ENCODE assay signal across 12 cellular contexts in the genomic region with DNA sequence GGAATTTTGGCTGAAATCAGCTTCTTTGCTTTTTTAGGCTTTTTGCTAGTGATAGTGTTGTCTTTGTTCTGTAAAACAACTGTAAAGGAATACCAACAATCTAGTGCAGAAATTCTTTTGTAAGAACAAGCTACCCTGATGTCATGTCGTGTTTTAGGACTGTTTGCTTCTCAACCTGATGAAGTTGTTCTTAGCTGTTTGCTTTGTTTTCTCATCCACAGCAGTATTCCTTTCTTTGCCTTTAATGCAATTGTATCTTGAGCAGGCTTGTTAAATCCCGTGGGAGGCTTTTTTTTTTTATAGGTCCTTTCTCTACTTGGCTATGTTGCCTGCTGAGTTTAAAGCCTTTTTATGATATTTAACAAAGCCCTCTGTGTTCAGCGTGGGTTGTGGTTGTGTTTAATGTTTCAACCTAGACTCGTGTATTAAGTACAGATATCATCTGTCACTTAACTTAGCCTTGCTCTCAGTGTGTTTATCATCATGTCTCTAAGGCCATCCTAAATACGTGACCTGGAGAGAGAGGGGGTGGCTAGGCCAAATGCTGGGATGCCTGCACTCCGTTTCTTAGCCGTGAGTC. TPM values are rescaled to one million over a fixed set of nuclear protein-coding genes. Genes with fewer than 3 reads are reported as not detected.
DNase-seq lines count a peak whose midpoint lies in the region; ATAC-seq and TF ChIP-seq lines count a peak whose summit lies in the region.
"Had no signal": no experiment of that assay in that cellular context is flagged by ENCODE, and none has a peak within 500 bp of the region (broad histone marks: within the 10 kb centered on the region; RNA-seq: fewer than 3 reads in every experiment).

No MANE protein-coding gene starts in this region.

- DNase-seq in HEK293T (ENCODE audit: extremely low spot score) (peak; percentile 42), A172 (ENCODE audit: low spot score) (no peak), right lobe of liver (no peak)
- DNase-seq in activated naive CD8-positive, alpha-beta T cell treated with anti-CD3 and anti-CD28 coated beads, Interleukin-2, amount 50 U/mL, for 24 hours, result no peak
- DNase-seq in naive thymus-derived CD4-positive, alpha-beta T cell, result no peak
- DNase-seq: activated CD4-positive, alpha-beta T cell treated with anti-CD3 and anti-CD28 coated beads for 48 hours; activated gamma-delta T cell; esophagus squamous epithelium had no signal

- H3K4me3 Mint-ChIP-seq in activated naive CD8-positive, alpha-beta T cell treated with anti-CD3 and anti-CD28 coated beads, Interleukin-2, amount 50 U/mL, for 24 hours, result peak overlapping the region; percentile 18
- peak overlapping the region in 7 of 10 donors; percentile 6 to 70 (median 40) for H3K4me3 Mint-ChIP-seq in naive thymus-derived CD4-positive, alpha-beta T cell

- H3K4me1 ChIP-seq in naive thymus-derived CD4-positive, alpha-beta T cell (ENCODE audit: control insufficient read depth in 2 of 2, insufficient read depth in 2 of 2, low read length in 2 of 2), result peaks cover 12 to 38% of the 10 kb centered on the region in 2 donors
- H3K4me1 ChIP-seq in right lobe of liver, result peaks cover 0 to 12% (median 6%) of the 10 kb centered on the region in 4 donors

- no peaks in the 10 kb centered on the region for H3K36me3 ChIP-seq in naive thymus-derived CD4-positive, alpha-beta T cell (ENCODE audit: control insufficient read depth in 2 of 3, insufficient read depth in 3 of 3, low read length in 3 of 3)
- H3K36me3 ChIP-seq in right lobe of liver, result no peaks in the 10 kb centered on the region
- H3K36me3 ChIP-seq: esophagus squamous epithelium had no signal

- WGBS in right lobe of liver (ENCODE audit: insufficient coverage, low coverage, low lambda C conversion rate, missing lambda C conversion rate), result 80% methylated on average over 7 of the region's 7 CpGs

- POLR2A ChIA-PET in HEK293T (lab: Yijun Ruan, JAX), result interaction anchor here (0.7 kb wide), 1 partner anchor 9 kb away, joined by 3 read pairs; no protein-coding TSS in a partner anchor
- POLR2A ChIA-PET in naive thymus-derived CD4-positive, alpha-beta T cell (lab: Charles Lee), result interaction anchor here (0.5 to 0.9 kb wide), 2 partner anchors 27 to 283 kb away, joined by 3 to 4 read pairs; no protein-coding TSS in a partner anchor

- no peaks in the 10 kb centered on the region for H3K27me3 ChIP-seq in naive thymus-derived CD4-positive, alpha-beta T cell (ENCODE audit: control insufficient read depth in 2 of 2, insufficient read depth in 2 of 2, low read length in 2 of 2)
- H3K27me3 ChIP-seq in right lobe of liver, result no peaks in the 10 kb centered on the region
- H3K27me3 ChIP-seq: esophagus squamous epithelium had no signal

- intact Hi-C loops in naive thymus-derived CD4-positive, alpha-beta T cell (cut with micrococcal nuclease), result loop anchor here (2.0 kb wide), 2 partner anchors 19 to 27 kb away; no protein-coding TSS in a partner anchor
- intact Hi-C loops in right lobe of liver (cut with DNase I), result no loop called here

- H3K9me3 ChIP-seq in naive thymus-derived CD4-positive, alpha-beta T cell (ENCODE audit: control insufficient read depth in 2 of 3, low read length in 3 of 3), result no peaks in the 10 kb centered on the region
- H3K9me3 ChIP-seq in right lobe of liver, result no peaks in the 10 kb centered on the region
- H3K9me3 ChIP-seq: esophagus squamous epithelium had no signal

- no peak overlapping the region for H3K4me3 ChIP-seq in naive thymus-derived CD4-positive, alpha-beta T cell (ENCODE audit: low read length)
- no peak overlapping the region for H3K4me3 ChIP-seq in right lobe of liver
- H3K4me3 ChIP-seq: esophagus squamous epithelium, lung had no signal

- CTCF ChIA-PET in HEK293T (lab: Yijun Ruan, JAX), result interaction anchor here (1.3 to 3.8 kb wide), 2 partner anchors 23 to 31 kb away, joined by 5 to 18 read pairs; no protein-coding TSS in a partner anchor
- CTCF ChIA-PET in naive thymus-derived CD4-positive, alpha-beta T cell (lab: Charles Lee), result interaction anchor here (1.5 to 3.4 kb wide), 2 partner anchors 22 to 156 kb away, joined by 7 to 18 read pairs; no protein-coding TSS in a partner anchor

- peak overlapping the region; percentile 14 for H3K27ac Mint-ChIP-seq in activated naive CD8-positive, alpha-beta T cell treated with anti-CD3 and anti-CD28 coated beads, Interleukin-2, amount 50 U/mL, for 24 hours
- H3K27ac Mint-ChIP-seq in naive thymus-derived CD4-positive, alpha-beta T cell, result peak overlapping the region in 8 of 9 donors; percentile 4 to 69 (median 56)

- H3K4me1 Mint-ChIP-seq in activated naive CD8-positive, alpha-beta T cell treated with anti-CD3 and anti-CD28 coated beads, Interleukin-2, amount 50 U/mL, for 24 hours, result peaks cover 87% of the 10 kb centered on the region
- peaks cover 52 to 93% (median 79%) of the 10 kb centered on the region in 7 donors for H3K4me1 Mint-ChIP-seq in naive thymus-derived CD4-positive, alpha-beta T cell

- H3K9me3 Mint-ChIP-seq in activated naive CD8-positive, alpha-beta T cell treated with anti-CD3 and anti-CD28 coated beads, Interleukin-2, amount 50 U/mL, for 24 hours, result no peaks in the 10 kb centered on the region
- peaks cover 0 to 2% (median 0%) of the 10 kb centered on the region in 11 donors for H3K9me3 Mint-ChIP-seq in naive thymus-derived CD4-positive, alpha-beta T cell

- TF ChIP-seq CTCF in 22Rv1 (IDR thresholded peaks at IDR 0.05), result no peak
- TF ChIP-seq CTCF in right lobe of liver (IDR thresholded peaks at IDR 0.05), result no peak

- H3K27ac ChIP-seq in 22Rv1, result 0 out of 2 replicates have a peak overlapping the region, but pooled peaks have one; percentile 7
- no peak overlapping the region for H3K27ac ChIP-seq in naive thymus-derived CD4-positive, alpha-beta T cell (ENCODE audit: low read depth, low read length)
- H3K27ac ChIP-seq in right lobe of liver, result no peak overlapping the region
- H3K27ac ChIP-seq: esophagus squamous epithelium had no signal

- no peak for TF ChIP-seq POLR2A in right lobe of liver (IDR thresholded peaks at IDR 0.05)

- ATAC-seq in activated naive CD8-positive, alpha-beta T cell treated with anti-CD3 and anti-CD28 coated beads, Interleukin-2, amount 50 U/mL, for 24 hours, result no peak
- no peak for ATAC-seq in naive thymus-derived CD4-positive, alpha-beta T cell
- ATAC-seq in HG03354 (IDR thresholded peaks at IDR 0.05; ENCODE audit: poor library complexity, severe bottlenecking, unreplicated experiment) (no peak), GM18520 (IDR thresholded peaks at IDR 0.05; ENCODE audit: unreplicated experiment) (no peak), right lobe of liver (no peak)

- H3K27me3 Mint-ChIP-seq in activated naive CD8-positive, alpha-beta T cell treated with anti-CD3 and anti-CD28 coated beads, Interleukin-2, amount 50 U/mL, for 24 hours, result no peaks in the 10 kb centered on the region
- no peaks in the 10 kb centered on the region for H3K27me3 Mint-ChIP-seq in naive thymus-derived CD4-positive, alpha-beta T cell

- peaks cover 14% of the 10 kb centered on the region for H3K36me3 Mint-ChIP-seq in activated naive CD8-positive, alpha-beta T cell treated with anti-CD3 and anti-CD28 coated beads, Interleukin-2, amount 50 U/mL, for 24 hours (ENCODE audit: low read depth)
- H3K36me3 Mint-ChIP-seq in naive thymus-derived CD4-positive, alpha-beta T cell, result peaks cover 0 to 9% (median 4%) of the 10 kb centered on the region in 5 donors

TF ChIP-seq in HEK293T, 16 proteins besides CTCF, POLR2A, EP300 and RAD21:
- TF ChIP-seq ZNF384 (IDR thresholded peaks at IDR 0.05) (peak; percentile 86), LEF1 (IDR thresholded peaks at IDR 0.05; ENCODE audit: borderline replicate concordance) (no peak), FOXM1 (IDR thresholded peaks at IDR 0.05; ENCODE audit: borderline replicate concordance) (no peak), TARDBP (IDR thresholded peaks at IDR 0.05) (no peak), FOXA1 (IDR thresholded peaks at IDR 0.05) (no peak), SP1 (IDR thresholded peaks at IDR 0.05) (no peak)
- TF ChIP-seq, protein P1, sequence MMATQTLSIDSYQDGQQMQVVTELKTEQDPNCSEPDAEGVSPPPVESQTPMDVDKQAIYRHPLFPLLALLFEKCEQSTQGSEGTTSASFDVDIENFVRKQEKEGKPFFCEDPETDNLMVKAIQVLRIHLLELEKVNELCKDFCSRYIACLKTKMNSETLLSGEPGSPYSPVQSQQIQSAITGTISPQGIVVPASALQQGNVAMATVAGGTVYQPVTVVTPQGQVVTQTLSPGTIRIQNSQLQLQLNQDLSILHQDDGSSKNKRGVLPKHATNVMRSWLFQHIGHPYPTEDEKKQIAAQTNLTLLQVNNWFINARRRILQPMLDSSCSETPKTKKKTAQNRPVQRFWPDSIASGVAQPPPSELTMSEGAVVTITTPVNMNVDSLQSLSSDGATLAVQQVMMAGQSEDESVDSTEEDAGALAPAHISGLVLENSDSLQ (IDR thresholded peaks at IDR 0.05), result peak; percentile 62

RNA-seq across cellular contexts. Expression of a gene that starts 31.6 kb away (rescaled TPM):
- 10 to 100 TPM; 35.7 to 52.2 (median 38.9) TPM for total RNA-seq in naive thymus-derived CD4-positive, alpha-beta T cell
- polyA plus RNA-seq in naive thymus-derived CD4-positive, alpha-beta T cell, result 10 to 100 TPM in 1 of 2 donors, 1 to 10 TPM in 1; 6.2 to 11.7 TPM
- 13.3 and 15.7 TPM in 2 replicates for total RNA-seq in A172 (2014; rRNA removed; shearing (Covaris generic))
- total RNA-seq in right lobe of liver, result 1 to 10 TPM; 4.7 to 9.9 (median 8.6) TPM

Comparison
In these comparisons a context has a peak if more than half of its experiments do, and no peak if none do; other contexts are left out.
1. intact Hi-C loops: an anchor here in naive thymus-derived CD4-positive, alpha-beta T cell (2.0 kb wide); none called in right lobe of liver.